Comparison of ENCODE assay signal across 1 cellular context in genomic region chr19:2461751-2462634, GRCh38.
TF ChIP-seq lines count a peak whose summit lies in the region.

No MANE protein-coding gene starts in this region.

TF ChIP-seq in WTC11, 78 proteins besides CTCF, POLR2A, EP300 and RAD21 (continued from another document):
- TF ChIP-seq AFF4 (CRISPR knock-in tag; IDR thresholded peaks at IDR 0.05; ENCODE audit: borderline replicate concordance): no peak
- no peak for TF ChIP-seq ZNF416 (CRISPR knock-in tag; IDR thresholded peaks at IDR 0.05)
- peak; percentile 22; the same call in 1 of the 2 replicates for TF ChIP-seq USF2 (CRISPR knock-in tag; IDR thresholded peaks at IDR 0.05)
- no peak for TF ChIP-seq E2F1 (CRISPR knock-in tag; IDR thresholded peaks at IDR 0.05)
- TF ChIP-seq NR1H2 (CRISPR knock-in tag; IDR thresholded peaks at IDR 0.05): no peak
- peak; percentile 17; the same call in 1 of the 2 replicates for TF ChIP-seq ERG (CRISPR knock-in tag; IDR thresholded peaks at IDR 0.05)
- TF ChIP-seq ZNF532 (CRISPR knock-in tag; IDR thresholded peaks at IDR 0.05; ENCODE audit: borderline replicate concordance): no peak
- TF ChIP-seq ZBTB43 (CRISPR knock-in tag; IDR thresholded peaks at IDR 0.05): no peak
- TF ChIP-seq ZNF121 (CRISPR knock-in tag; IDR thresholded peaks at IDR 0.05): peak; percentile 82
- no peak for TF ChIP-seq RORB (CRISPR knock-in tag; IDR thresholded peaks at IDR 0.05)
- TF ChIP-seq NFYB (CRISPR knock-in tag; conservative IDR thresholded peaks at IDR 0.05; ENCODE audit: low read depth): no peak
- no peak for TF ChIP-seq ZMAT4 (CRISPR knock-in tag; IDR thresholded peaks at IDR 0.05)
- no peak for TF ChIP-seq ZSCAN18 (CRISPR knock-in tag; IDR thresholded peaks at IDR 0.05)
- no peak for TF ChIP-seq FOXP1 (CRISPR knock-in tag; IDR thresholded peaks at IDR 0.05; ENCODE audit: borderline replicate concordance)
- no peak for TF ChIP-seq GRHL2 (CRISPR knock-in tag; IDR thresholded peaks at IDR 0.05; ENCODE audit: insufficient replicate concordance, severe bottlenecking)
- no peak for TF ChIP-seq FOXK1 (CRISPR knock-in tag; IDR thresholded peaks at IDR 0.05)
- TF ChIP-seq ATF6 (CRISPR knock-in tag; IDR thresholded peaks at IDR 0.05): no peak
- no peak for TF ChIP-seq TCF7 (CRISPR knock-in tag; IDR thresholded peaks at IDR 0.05; ENCODE audit: low read depth)
- no peak for TF ChIP-seq IRF2 (CRISPR knock-in tag; IDR thresholded peaks at IDR 0.05; ENCODE audit: borderline replicate concordance, low read depth)
- TF ChIP-seq ZNF138 (CRISPR knock-in tag; conservative IDR thresholded peaks at IDR 0.05): no peak
- TF ChIP-seq ZNF281 (CRISPR knock-in tag; IDR thresholded peaks at IDR 0.05): no peak
- TF ChIP-seq ZNF671 (CRISPR knock-in tag; IDR thresholded peaks at IDR 0.05): no peak
- no peak for TF ChIP-seq CREB1 (CRISPR knock-in tag; IDR thresholded peaks at IDR 0.05)
- TF ChIP-seq NR2C2 (CRISPR knock-in tag; IDR thresholded peaks at IDR 0.05): no peak
- no peak for TF ChIP-seq ATF3 (CRISPR knock-in tag; conservative IDR thresholded peaks at IDR 0.05)
- no peak for TF ChIP-seq SOX15 (CRISPR knock-in tag; IDR thresholded peaks at IDR 0.05)
- TF ChIP-seq CREM (CRISPR knock-in tag; IDR thresholded peaks at IDR 0.05): no peak
- TF ChIP-seq MXD4 (CRISPR knock-in tag; IDR thresholded peaks at IDR 0.05; ENCODE audit: borderline replicate concordance): no peak
- no peak for TF ChIP-seq ZNF232 (CRISPR knock-in tag; IDR thresholded peaks at IDR 0.05)
